In the genomic region with DNA sequence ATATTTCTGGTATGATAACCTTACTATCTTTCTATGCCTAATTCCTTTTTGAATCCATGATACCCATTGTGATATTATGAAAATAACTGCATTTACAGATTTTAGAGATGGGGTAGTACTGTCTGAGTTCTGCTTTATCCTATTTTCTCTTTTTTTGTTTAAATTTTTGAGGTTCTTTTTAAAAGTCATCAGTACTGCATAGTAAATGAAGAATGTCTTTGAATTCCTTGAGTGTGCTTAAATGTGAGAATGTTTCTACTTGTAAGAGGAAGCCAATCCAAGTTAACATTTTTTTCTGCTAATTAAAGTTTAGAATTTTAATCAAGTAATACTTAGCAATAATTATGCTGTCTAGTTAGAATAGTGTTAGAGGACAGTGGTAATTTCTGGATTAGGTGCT, we compare ENCODE assay signal across 23 cellular contexts.
DNase-seq lines count a peak whose midpoint lies in the region; ATAC-seq and TF ChIP-seq lines count a peak whose summit lies in the region.
"Had no signal": no experiment of that assay in that cellular context is flagged by ENCODE, and none has a peak within 500 bp of the region (broad histone marks: within the 10 kb centered on the region; RNA-seq: fewer than 3 reads in every experiment).

No MANE protein-coding gene starts in this region.

- DNase-seq in HFFc6 (no peak), gastrocnemius medialis (no peak), DMS79 (lab: John Stamatoyannopoulos, UW) (no peak), cardiac septum (ENCODE audit: low spot score) (no peak)
- no peak for DNase-seq in stimulated activated CD4-positive, alpha-beta T cell treated with anti-CD3 and anti-CD28 coated beads, Interleukin-4, amount 100 ng/mL, for 4 hours
- DNase-seq: BE2C; Calu3; CD8-positive, alpha-beta memory T cell; DND-41; GOT3; KBM-7; NCI-H2029; NCI-H446 treated with DMSO at 0.1 percent for 48 hours; NCI-H526; NCI-H82; NK-92 treated with Interleukin-12 subunit alpha and Interleukin-12 subunit beta, amount 100 ng/mL, for 24 hours; PC-9; Right ventricle myocardium superior had no signal

- TF ChIP-seq CTCF in HFFc6 (IDR thresholded peaks at IDR 0.05) (no peak), brain (conservative IDR thresholded peaks at IDR 0.05) (no peak), gastrocnemius medialis (IDR thresholded peaks at IDR 0.05 in 4 of 5, conservative IDR thresholded peaks at IDR 0.05 in 1 of 5) (no peak)

- H3K9me3 ChIP-seq in mucosa of stomach (ENCODE audit: control insufficient read depth, low read length) (no peaks in the 10 kb centered on the region), gastrocnemius medialis (no peaks in the 10 kb centered on the region)
- H3K9me3 ChIP-seq: BE2C, HAP-1, SJSA1 had no signal

- H3K4me3 Mint-ChIP-seq in HFFc6 (peak overlapping the region; percentile 64), brain (no peak overlapping the region)
- H3K4me3 Mint-ChIP-seq: CD14-positive monocyte; CD8-positive, alpha-beta memory T cell had no signal

- H3K27me3 Mint-ChIP-seq in HFFc6 (ENCODE audit: insufficient read depth) (peaks cover 1% of the 10 kb centered on the region; the same call in 1 of the 2 replicates), brain (no peaks in the 10 kb centered on the region)
- H3K27me3 Mint-ChIP-seq: CD8-positive, alpha-beta memory T cell had no signal

- H3K4me3 ChIP-seq in mucosa of stomach (ENCODE audit: low read length): no peak overlapping the region
- H3K4me3 ChIP-seq in gastrocnemius medialis: no peak overlapping the region
- H3K4me3 ChIP-seq: HAP-1, PC-9, SJSA1 had no signal

- H3K27me3 ChIP-seq in mucosa of stomach (ENCODE audit: control insufficient read depth, insufficient read depth, low read length) (no peaks in the 10 kb centered on the region), gastrocnemius medialis (no peaks in the 10 kb centered on the region)
- H3K27me3 ChIP-seq: BE2C, SJSA1 had no signal

- peak overlapping the region; percentile 3 for H3K9ac ChIP-seq in mucosa of stomach (ENCODE audit: low read length)

- H3K27ac ChIP-seq in gastrocnemius medialis: no peak overlapping the region
- H3K27ac ChIP-seq: PC-9, SJSA1 had no signal

- TF ChIP-seq POLR2A in gastrocnemius medialis (IDR thresholded peaks at IDR 0.05): no peak

- H3K4me1 Mint-ChIP-seq in HFFc6 (ENCODE audit: low read depth) (peaks cover 74% of the 10 kb centered on the region), brain (no peaks in the 10 kb centered on the region)

- no peak for ATAC-seq in gastrocnemius medialis

- peaks cover 58% of the 10 kb centered on the region for H3K36me3 Mint-ChIP-seq in HFFc6 (ENCODE audit: low read depth)
- H3K36me3 Mint-ChIP-seq in brain: peaks cover 26% of the 10 kb centered on the region

- in situ Hi-C loops in gastrocnemius medialis (cut with MboI; ENCODE audit: low sequenced_read_pairs in 4 of 4): no loop called here

- peaks cover 8% of the 10 kb centered on the region for H3K9me3 Mint-ChIP-seq in HFFc6
- peaks cover 23 to 27% (median 25%) of the 10 kb centered on the region in 5 experiments for H3K9me3 Mint-ChIP-seq in brain

- intact Hi-C loops in gastrocnemius medialis (cut with DNase I; ENCODE audit: low total_unique reads) (no loop called here), cardiac septum (cut with DNase I) (no loop called here)

- H3K27ac Mint-ChIP-seq in HFFc6 (peak overlapping the region; percentile 84), brain (peak overlapping the region in 3 of 5 experiments; percentile 8 to 22 (median 13))

- H3K36me3 ChIP-seq in mucosa of stomach (ENCODE audit: control insufficient read depth, insufficient read depth, low read length): no peaks in the 10 kb centered on the region
- H3K36me3 ChIP-seq in gastrocnemius medialis: no peaks in the 10 kb centered on the region
- H3K36me3 ChIP-seq: BE2C, HAP-1, SJSA1 had no signal

- peaks cover 51% of the 10 kb centered on the region for H3K4me1 ChIP-seq in mucosa of stomach (ENCODE audit: control insufficient read depth, insufficient read depth, low read length)
- H3K4me1 ChIP-seq in gastrocnemius medialis: no peaks in the 10 kb centered on the region
- H3K4me1 ChIP-seq: BE2C, HAP-1 had no signal
